In the genomic region with DNA sequence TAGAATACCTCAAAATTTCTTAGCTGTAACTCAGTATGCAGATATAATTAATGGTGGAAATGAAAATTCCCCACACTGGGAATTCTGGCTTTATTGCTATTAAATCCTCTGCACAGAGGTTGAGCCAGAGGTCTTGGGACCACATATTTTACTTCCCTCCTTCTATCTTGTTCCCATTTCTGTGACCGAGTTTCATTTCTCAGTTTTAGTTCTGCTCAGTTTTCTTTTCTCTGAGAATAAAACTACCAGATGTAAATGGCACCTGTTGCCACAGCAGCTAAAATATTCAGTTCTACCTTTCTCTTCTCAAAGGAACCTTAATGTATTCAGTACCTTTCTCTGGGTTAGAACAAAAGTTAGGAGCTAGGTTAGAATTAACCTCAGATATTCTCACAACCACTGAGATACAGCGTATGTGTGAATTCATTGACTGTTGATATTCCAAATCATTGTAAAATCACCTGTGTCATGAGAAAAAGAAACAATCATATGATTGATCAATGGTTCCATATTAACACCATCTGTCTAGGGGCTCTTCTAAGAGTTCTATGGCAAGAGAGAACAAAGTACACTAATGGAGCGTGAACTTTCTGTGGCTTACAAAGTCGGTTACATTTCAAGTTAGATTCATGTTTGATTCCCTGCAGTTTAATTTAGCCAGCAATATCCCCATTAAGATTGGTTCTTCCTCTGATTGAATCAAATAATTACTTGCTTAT, we compare ENCODE assay signal across 13 cellular contexts.
DNase-seq lines count a peak whose midpoint lies in the region; ATAC-seq, FAIRE-seq and TF ChIP-seq lines count a peak whose summit lies in the region.
"Had no signal": no experiment of that assay in that cellular context is flagged by ENCODE, and none has a peak within 500 bp of the region (broad histone marks: within the 10 kb centered on the region; RNA-seq: fewer than 3 reads in every experiment).

No MANE protein-coding gene starts in this region.

- peaks cover 0 to 3% (median 0%) of the 10 kb centered on the region in 3 donors for H3K9me3 Mint-ChIP-seq in IgD-negative memory B cell

- peak; percentile 97 for ATAC-seq in GM19455 (IDR thresholded peaks at IDR 0.05; ENCODE audit: unreplicated experiment)
- ATAC-seq in HG02938 (IDR thresholded peaks at IDR 0.05; ENCODE audit: unreplicated experiment) = peak; percentile 97
- no peak for ATAC-seq in left cardiac atrium

- no peaks in the 10 kb centered on the region for H3K9me3 ChIP-seq in BE2C

- peaks cover 1% of the 10 kb centered on the region for H3K36me3 Mint-ChIP-seq in IgD-negative memory B cell

- no peak overlapping the region for H3K4me3 ChIP-seq in BE2C (ENCODE audit: low read depth, low read length)
- H3K4me3 ChIP-seq: stomach had no signal

- H3K4me3 Mint-ChIP-seq in IgD-negative memory B cell = peak overlapping the region in 3 of 4 donors; percentile 3 to 48 (median 47)
- H3K4me3 Mint-ChIP-seq: nephron progenitor cell had no signal

- H3K27me3 Mint-ChIP-seq in IgD-negative memory B cell = no peaks in the 10 kb centered on the region

- H3K4me1 Mint-ChIP-seq in IgD-negative memory B cell = peaks cover 15 to 19% (median 18%) of the 10 kb centered on the region in 3 donors
- H3K4me1 Mint-ChIP-seq: nephron progenitor cell had no signal

- peak; percentile 11 for DNase-seq in GM13977 (ENCODE audit: low spot score)
- no peak for DNase-seq in left cardiac atrium
- DNase-seq in BE2C = no peak
- DNase-seq in RCC 7860 (ENCODE audit: low spot score) = no peak
- no peak for DNase-seq in AG08396 (ENCODE audit: low spot score)
- DNase-seq: amygdala; NCI-H526 treated with DMSO at 0.1 percent for 48 hours; nephron progenitor cell; stimulated activated CD4-positive, alpha-beta T cell treated with anti-CD3 and anti-CD28 coated beads, Interleukin-12 subunit alpha, Interleukin-12 subunit beta, amount 100 ng/mL, for 4 hours; stomach had no signal

- FAIRE-seq in RCC 7860 (lab: Jason Lieb, UNC) = no peak

- in situ Hi-C loops in GM13977 (cut with MboI; ENCODE audit: low pct_unique_long_range_greater_than_20kb, low sequenced_read_pairs, unreplicated experiment) = no loop called here

- peak overlapping the region in 2 of 3 donors; percentile 6 to 80 for H3K27ac Mint-ChIP-seq in IgD-negative memory B cell
- H3K27ac Mint-ChIP-seq: nephron progenitor cell had no signal

- intact Hi-C loops in left cardiac atrium (cut with DNase I) = no loop called here

- no peak for TF ChIP-seq CTCF in GM13977 (IDR thresholded peaks at IDR 0.05; ENCODE audit: extremely low read depth, insufficient read depth, missing control alignments)
- TF ChIP-seq CTCF in BE2C (IDR thresholded peaks at IDR 0.05; ENCODE audit: low read depth, low read length) = no peak

- H3K27me3 ChIP-seq in BE2C = no peaks in the 10 kb centered on the region
- H3K27me3 ChIP-seq: stomach had no signal

- H3K36me3 ChIP-seq in BE2C = no peaks in the 10 kb centered on the region
- H3K36me3 ChIP-seq: stomach had no signal

- H3K4me1 ChIP-seq in BE2C = no peaks in the 10 kb centered on the region
- H3K4me1 ChIP-seq: stomach had no signal

Comparison
In these comparisons a context has a peak if more than half of its experiments do, and no peak if none do; other contexts are left out.
1. ATAC-seq: peak in GM19455 (single experiment) and HG02938 (single experiment); none in left cardiac atrium (0 of 2).